2 cellular contexts compared by ENCODE assay signal in the genomic region with DNA sequence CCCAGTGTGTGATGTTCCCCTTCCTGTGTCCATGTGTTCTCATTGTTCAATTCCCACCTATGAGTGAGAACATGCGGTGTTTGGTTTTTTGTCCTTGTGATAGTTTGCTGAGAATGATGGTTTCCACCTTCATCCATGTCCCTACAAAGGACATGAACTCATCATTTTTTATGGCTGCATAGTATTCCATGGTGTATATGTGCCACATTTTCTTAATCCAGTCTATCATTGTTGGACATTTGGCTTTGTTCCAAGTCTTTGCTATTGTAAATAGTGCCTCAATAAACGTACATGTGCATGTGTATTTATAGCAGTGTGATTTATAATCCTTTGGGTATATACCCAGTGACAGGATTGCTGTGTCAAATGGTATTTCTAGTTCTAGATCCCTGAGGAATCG. TPM values are rescaled to one million over a fixed set of nuclear protein-coding genes. Genes with fewer than 3 reads are reported as not detected.
"Had no signal": no experiment of that assay in that cellular context is flagged by ENCODE, and none has a peak within 500 bp of the region (broad histone marks: within the 10 kb centered on the region; RNA-seq: fewer than 3 reads in every experiment).

No MANE protein-coding gene starts in this region.

RNA-seq across cellular contexts. Expression of a gene that starts 7.0 kb away (rescaled TPM):
- total RNA-seq: IMR-90 had no signal
- polyA plus RNA-seq: IgD-negative memory B cell, IMR-90 had no signal
